In the genomic region with DNA sequence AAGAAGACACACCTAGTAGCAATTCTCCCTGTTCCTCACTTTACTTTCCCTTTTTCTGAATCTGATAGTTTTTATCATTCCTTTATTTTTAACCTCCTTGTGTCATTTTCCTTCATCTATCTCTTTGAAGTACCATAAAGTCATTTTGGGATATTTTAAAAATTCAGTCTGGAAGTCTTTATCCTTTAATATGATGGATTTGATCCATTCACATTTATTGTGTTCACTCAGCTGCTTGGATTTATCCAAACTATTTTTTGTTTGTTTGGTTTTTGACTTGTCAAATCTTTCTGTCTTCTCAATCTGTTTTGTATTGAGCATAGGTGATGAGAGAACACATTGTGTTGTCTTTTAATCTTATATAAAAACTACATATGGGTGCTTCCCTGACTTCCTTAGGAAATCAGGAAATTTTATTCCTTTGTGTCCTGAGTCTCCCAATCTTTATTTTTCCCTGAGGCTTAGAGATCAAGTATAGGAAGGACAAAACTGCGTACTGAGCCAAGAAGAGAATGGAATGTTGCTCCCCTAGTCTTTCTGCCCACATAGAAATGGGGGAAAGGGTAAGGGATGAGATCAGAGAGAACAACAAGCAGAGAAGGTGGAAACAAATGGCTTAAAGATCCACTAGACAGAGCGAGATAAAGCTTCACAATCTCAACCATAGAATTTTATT, we compare ENCODE assay signal across 25 cellular contexts.
DNase-seq lines count a peak whose midpoint lies in the region; ATAC-seq and TF ChIP-seq lines count a peak whose summit lies in the region.
"Had no signal": no experiment of that assay in that cellular context is flagged by ENCODE, and none has a peak within 500 bp of the region (broad histone marks: within the 10 kb centered on the region; RNA-seq: fewer than 3 reads in every experiment).

No MANE protein-coding gene starts in this region.

- no peak overlapping the region for H3K14ac ChIP-seq in trophoblast cell (ENCODE audit: low read length)

- H2AK5ac ChIP-seq in trophoblast cell (ENCODE audit: low read length) = no peak overlapping the region

- H4K91ac ChIP-seq in trophoblast cell (ENCODE audit: low read depth, low read length) = no peak overlapping the region

- no peak overlapping the region for H2BK12ac ChIP-seq in trophoblast cell (ENCODE audit: low read length)

- H3K9ac ChIP-seq in PC-3 (ENCODE audit: low read length) (no peak overlapping the region), trophoblast cell (ENCODE audit: low read length) (no peak overlapping the region)
- H3K9ac ChIP-seq: BLaER1 had no signal

- no peak overlapping the region for H4K8ac ChIP-seq in trophoblast cell (ENCODE audit: low read depth, low read length)

- H3K4me1 ChIP-seq in HEK293 (ENCODE audit: control insufficient read depth, insufficient read depth, low read length) = peaks cover 3% of the 10 kb centered on the region
- H3K4me1 ChIP-seq in PC-3 (ENCODE audit: insufficient read depth, low read length) = peaks cover 6% of the 10 kb centered on the region; the same call in 1 of the 2 replicates
- peaks cover 7 to 10% of the 10 kb centered on the region in 2 experiments for H3K4me1 ChIP-seq in trophoblast cell (ENCODE audit: control insufficient read depth in 1 of 2, insufficient read depth in 2 of 2, low read length in 2 of 2)
- H3K4me1 ChIP-seq: BE2C, BLaER1 had no signal

- no peak overlapping the region for H2BK120ac ChIP-seq in trophoblast cell (ENCODE audit: insufficient read depth, low read length, poor library complexity)

- H3K9me3 ChIP-seq in HEK293 (ENCODE audit: control insufficient read depth, insufficient read depth, low read depth, low read length) (no peaks in the 10 kb centered on the region), PC-3 (ENCODE audit: low read length) (peaks cover 9% of the 10 kb centered on the region), trophoblast cell (ENCODE audit: insufficient read depth, low read depth, low read length) (peaks cover 10% of the 10 kb centered on the region)

- ATAC-seq in PC-3 (no peak), HG02571 (IDR thresholded peaks at IDR 0.05; ENCODE audit: unreplicated experiment) (no peak), GM21825 (IDR thresholded peaks at IDR 0.05; ENCODE audit: unreplicated experiment) (no peak)
- ATAC-seq: GM12878 had no signal

- H3K27ac ChIP-seq in HEK293 (ENCODE audit: extremely low read depth, low read depth, low read length) = no peak overlapping the region
- peak overlapping the region; percentile 13; the same call in 1 of the 2 replicates for H3K27ac ChIP-seq in PC-3 (ENCODE audit: low read length)
- H3K27ac ChIP-seq in trophoblast cell (ENCODE audit: low read depth, low read length) = peak overlapping the region; percentile 21
- no peak overlapping the region for H3K27ac ChIP-seq in brain microvascular endothelial cell
- H3K27ac ChIP-seq: BLaER1 had no signal

- H4K20me1 ChIP-seq in PC-3 (ENCODE audit: low read length) = no peaks in the 10 kb centered on the region
- H4K20me1 ChIP-seq: BLaER1 had no signal

- H2BK5ac ChIP-seq in trophoblast cell (ENCODE audit: low read depth, low read length, poor library complexity) = no peak overlapping the region

- WGBS in trophoblast cell (ENCODE audit: extremely low coverage, insufficient coverage, insufficient read length) = no CpG with 5 or more reads among the region's 2 CpGs

- no peaks in the 10 kb centered on the region for H3K9me2 ChIP-seq in PC-3 (replicated peaks; ENCODE audit: low read length)

- H3K4me3 ChIP-seq in HEK293 (ENCODE audit: low read depth, low read length) (no peak overlapping the region), PC-3 (ENCODE audit: low read length) (no peak overlapping the region), epithelial cell of esophagus (ENCODE audit: low read length) (no peak overlapping the region), trophoblast cell (ENCODE audit: low read depth, low read length) (no peak overlapping the region), brain microvascular endothelial cell (ENCODE audit: low read depth, low read length) (no peak overlapping the region)
- H3K4me3 ChIP-seq: BLaER1, GM12878 had no signal

- BruUV-seq in PC-3 (replicated peaks; lab: Mats Ljungman, UMichigan) = no TSS peak

- H3K18ac ChIP-seq in trophoblast cell (ENCODE audit: low read length) = no peak overlapping the region

- no peak overlapping the region for H2AFZ ChIP-seq in PC-3 (ENCODE audit: low read length)
- no peak overlapping the region for H2AFZ ChIP-seq in trophoblast cell (ENCODE audit: insufficient read depth, low read length, poor library complexity)

- H3K79me1 ChIP-seq in trophoblast cell (ENCODE audit: low read length) = peaks cover 9% of the 10 kb centered on the region

- TF ChIP-seq CTCF in HEK293 (tag by site-specific recombination; IDR thresholded peaks at IDR 0.05) (no peak), PC-3 (conservative IDR thresholded peaks at IDR 0.05; ENCODE audit: low read depth, low read length) (no peak), epithelial cell of esophagus (IDR thresholded peaks at IDR 0.05; ENCODE audit: insufficient read depth, low read depth, low read length, missing control alignments) (no peak), brain microvascular endothelial cell (IDR thresholded peaks at IDR 0.05; ENCODE audit: low read depth, low read length, missing control alignments) (no peak)

- no peak overlapping the region for H3K4ac ChIP-seq in trophoblast cell (ENCODE audit: low read depth, low read length)

- H3K36me3 ChIP-seq in HEK293 (ENCODE audit: control insufficient read depth in 2 of 2, insufficient read depth in 1 of 2, low read length in 2 of 2) (no peaks in the 10 kb centered on the region), PC-3 (ENCODE audit: low read depth, low read length) (no peaks in the 10 kb centered on the region), trophoblast cell (ENCODE audit: control insufficient read depth in 1 of 2, insufficient read depth in 2 of 2, low read length in 2 of 2) (peaks cover 0 to 2% of the 10 kb centered on the region in 2 experiments), brain microvascular endothelial cell (replicated peaks) (no peaks in the 10 kb centered on the region)
- H3K36me3 ChIP-seq: BE2C, BLaER1 had no signal

- CTCF ChIA-PET in HEK293 (lab: Yijun Ruan, JAX) = no interaction called here
- CTCF ChIA-PET in PC-3 (lab: Charles Lee) = no interaction called here

- no peak overlapping the region for H3K23ac ChIP-seq in trophoblast cell (ENCODE audit: low read length)

- H3F3A ChIP-seq in PC-3 (ENCODE audit: low read length, unreplicated experiment) = no peaks in the 10 kb centered on the region

- in situ Hi-C loops in brain microvascular endothelial cell (cut with HindIII; ENCODE audit: low pct_ligation_motif_present, low sequenced_read_pairs) = no loop called here

- intact Hi-C loops in PC-3 (cut with micrococcal nuclease) = no loop called here

- DNase-seq in PC-3 (peak; percentile 50), epithelial cell of esophagus (ENCODE audit: low read depth) (peak; percentile 9), trophoblast cell (peak; percentile 62 to 91), NCI-H1417 treated with DMSO at 0.1 percent for 48 hours (lab: John Stamatoyannopoulos, UW) (no peak), brain microvascular endothelial cell (no peak)
- DNase-seq: 8988T; ACHN; BE2C; C1 segment of cervical spinal cord; CD4-positive, alpha-beta memory T cell; CD4-positive, CD25-positive, alpha-beta regulatory T cell; CD8-positive, alpha-beta memory T cell; COR-L47; DMS 273 treated with DMSO at 0.1 percent for 48 hours; DMS153; DMS53; DMS79; DND-41; EL; GDM1 had no signal

- H4K12ac ChIP-seq in trophoblast cell (ENCODE audit: low read depth, low read length) = no peak overlapping the region

- H3K27me3 ChIP-seq in PC-3 (ENCODE audit: low read length) = no peaks in the 10 kb centered on the region
- H3K27me3 ChIP-seq in trophoblast cell (ENCODE audit: insufficient read depth, low read length) = no peaks in the 10 kb centered on the region
- no peaks in the 10 kb centered on the region for H3K27me3 ChIP-seq in brain microvascular endothelial cell (replicated peaks)
- H3K27me3 ChIP-seq: BE2C, BLaER1 had no signal

- no peak overlapping the region for H3K4me2 ChIP-seq in PC-3 (ENCODE audit: low read length)
- H3K4me2 ChIP-seq in trophoblast cell (ENCODE audit: low read length) = no peak overlapping the region
- H3K4me2 ChIP-seq: BLaER1 had no signal

- POLR2A ChIA-PET in HEK293 (lab: Yijun Ruan, JAX) (no interaction called here), PC-3 (lab: Charles Lee; ENCODE audit: unreplicated experiment) (no interaction called here)

- H3K79me2 ChIP-seq in PC-3 (ENCODE audit: low read length) (no peaks in the 10 kb centered on the region), trophoblast cell (ENCODE audit: control insufficient read depth, insufficient read depth, low read length, poor library complexity) (peaks cover 3% of the 10 kb centered on the region)

TF ChIP-seq in HEK293, 187 proteins besides CTCF, POLR2A, EP300 and RAD21:
- TF ChIP-seq SETDB1 (IDR thresholded peaks at IDR 0.05; ENCODE audit: insufficient read length, low read length) (peak; percentile 89), YY2 (tag by site-specific recombination; IDR thresholded peaks at IDR 0.05) (no peak)

Comparison
In these comparisons a context has a peak if more than half of its experiments do, and no peak if none do; other contexts are left out.
1. H3K27ac ChIP-seq: peak in PC-3 (single experiment) and trophoblast cell (single experiment); none in HEK293 (single experiment) and brain microvascular endothelial cell (single experiment).
2. DNase-seq: peak in PC-3 (single experiment), epithelial cell of esophagus (single experiment) and trophoblast cell (2 of 2); none in NCI-H1417 treated with DMSO at 0.1 percent for 48 hours (single experiment) and brain microvascular endothelial cell (single experiment).